1 cellular context compared by ENCODE assay signal in the genomic region with DNA sequence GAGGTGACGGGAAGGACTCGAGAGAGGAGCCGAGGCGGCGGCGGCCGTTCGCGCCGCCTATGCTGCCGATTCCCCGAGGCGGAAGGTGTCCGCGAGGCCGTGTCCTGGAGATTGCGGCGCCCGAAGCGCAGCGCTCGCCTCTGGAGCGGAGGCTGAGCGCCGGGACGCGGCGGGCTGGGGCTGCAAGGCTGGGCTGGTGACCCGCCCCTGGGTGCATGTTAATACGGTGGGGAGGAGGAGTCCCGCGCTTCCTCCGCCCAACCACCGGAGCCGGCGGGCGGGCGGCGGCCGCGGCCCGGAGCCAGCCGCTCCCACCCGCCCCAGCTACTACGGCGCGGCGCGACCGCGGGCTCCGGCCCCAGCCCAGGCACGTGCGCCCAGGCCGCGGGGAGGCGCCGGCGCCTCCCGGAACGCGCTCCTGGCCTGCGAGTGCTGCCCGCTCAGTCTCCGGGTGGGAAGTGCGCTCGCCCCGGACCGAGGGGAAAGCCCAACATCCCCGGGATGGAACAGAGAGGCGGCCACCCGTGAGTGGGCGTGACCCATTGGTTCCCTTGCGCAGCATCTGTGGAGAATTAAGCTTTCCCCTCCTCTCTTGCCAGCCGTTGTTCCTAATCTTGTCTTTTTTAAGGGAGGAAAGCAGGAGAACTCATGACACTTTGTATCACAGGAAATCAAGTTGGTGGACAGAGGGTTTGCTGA.
TF ChIP-seq lines count a peak whose summit lies in the region.

A gene (minus strand): TSS at position 195 of the 699 bp plus-strand sequence.

TF ChIP-seq in GM12878, 131 proteins besides CTCF, POLR2A, EP300 and RAD21 (continued from another document and continues in another):
- TF ChIP-seq, protein P1, sequence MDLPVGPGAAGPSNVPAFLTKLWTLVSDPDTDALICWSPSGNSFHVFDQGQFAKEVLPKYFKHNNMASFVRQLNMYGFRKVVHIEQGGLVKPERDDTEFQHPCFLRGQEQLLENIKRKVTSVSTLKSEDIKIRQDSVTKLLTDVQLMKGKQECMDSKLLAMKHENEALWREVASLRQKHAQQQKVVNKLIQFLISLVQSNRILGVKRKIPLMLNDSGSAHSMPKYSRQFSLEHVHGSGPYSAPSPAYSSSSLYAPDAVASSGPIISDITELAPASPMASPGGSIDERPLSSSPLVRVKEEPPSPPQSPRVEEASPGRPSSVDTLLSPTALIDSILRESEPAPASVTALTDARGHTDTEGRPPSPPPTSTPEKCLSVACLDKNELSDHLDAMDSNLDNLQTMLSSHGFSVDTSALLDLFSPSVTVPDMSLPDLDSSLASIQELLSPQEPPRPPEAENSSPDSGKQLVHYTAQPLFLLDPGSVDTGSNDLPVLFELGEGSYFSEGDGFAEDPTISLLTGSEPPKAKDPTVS (IDR thresholded peaks at IDR 0.05; ENCODE audit: low read depth, low read length), result no peak
- TF ChIP-seq BACH1 (IDR thresholded peaks at IDR 0.05; ENCODE audit: borderline replicate concordance), result peak; percentile 57
- TF ChIP-seq BCL11A (IDR thresholded peaks at IDR 0.05; ENCODE audit: low read depth, low read length), result no peak
- no peak for TF ChIP-seq PML (IDR thresholded peaks at IDR 0.05; ENCODE audit: low read length)
- no peak for TF ChIP-seq STAT1 (conservative IDR thresholded peaks at IDR 0.05)
- no peak for TF ChIP-seq SPI1 (IDR thresholded peaks at IDR 0.05; ENCODE audit: borderline replicate concordance, insufficient read depth, low read depth, low read length)
- no peak for TF ChIP-seq NFIC (IDR thresholded peaks at IDR 0.05; ENCODE audit: low read depth, low read length)
- TF ChIP-seq, protein P2, sequence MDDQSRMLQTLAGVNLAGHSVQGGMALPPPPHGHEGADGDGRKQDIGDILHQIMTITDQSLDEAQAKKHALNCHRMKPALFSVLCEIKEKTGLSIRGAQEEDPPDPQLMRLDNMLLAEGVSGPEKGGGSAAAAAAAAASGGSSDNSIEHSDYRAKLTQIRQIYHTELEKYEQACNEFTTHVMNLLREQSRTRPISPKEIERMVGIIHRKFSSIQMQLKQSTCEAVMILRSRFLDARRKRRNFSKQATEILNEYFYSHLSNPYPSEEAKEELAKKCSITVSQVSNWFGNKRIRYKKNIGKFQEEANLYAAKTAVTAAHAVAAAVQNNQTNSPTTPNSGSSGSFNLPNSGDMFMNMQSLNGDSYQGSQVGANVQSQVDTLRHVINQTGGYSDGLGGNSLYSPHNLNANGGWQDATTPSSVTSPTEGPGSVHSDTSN (IDR thresholded peaks at IDR 0.05; ENCODE audit: insufficient replicate concordance, low read depth, low read length), result no peak
- TF ChIP-seq RUNX3 (IDR thresholded peaks at IDR 0.05; ENCODE audit: low read length), result no peak
- TF ChIP-seq, protein P3, sequence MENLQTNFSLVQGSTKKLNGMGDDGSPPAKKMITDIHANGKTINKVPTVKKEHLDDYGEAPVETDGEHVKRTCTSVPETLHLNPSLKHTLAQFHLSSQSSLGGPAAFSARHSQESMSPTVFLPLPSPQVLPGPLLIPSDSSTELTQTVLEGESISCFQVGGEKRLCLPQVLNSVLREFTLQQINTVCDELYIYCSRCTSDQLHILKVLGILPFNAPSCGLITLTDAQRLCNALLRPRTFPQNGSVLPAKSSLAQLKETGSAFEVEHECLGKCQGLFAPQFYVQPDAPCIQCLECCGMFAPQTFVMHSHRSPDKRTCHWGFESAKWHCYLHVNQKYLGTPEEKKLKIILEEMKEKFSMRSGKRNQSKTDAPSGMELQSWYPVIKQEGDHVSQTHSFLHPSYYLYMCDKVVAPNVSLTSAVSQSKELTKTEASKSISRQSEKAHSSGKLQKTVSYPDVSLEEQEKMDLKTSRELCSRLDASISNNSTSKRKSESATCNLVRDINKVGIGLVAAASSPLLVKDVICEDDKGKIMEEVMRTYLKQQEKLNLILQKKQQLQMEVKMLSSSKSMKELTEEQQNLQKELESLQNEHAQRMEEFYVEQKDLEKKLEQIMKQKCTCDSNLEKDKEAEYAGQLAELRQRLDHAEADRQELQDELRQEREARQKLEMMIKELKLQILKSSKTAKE (IDR thresholded peaks at IDR 0.05; ENCODE audit: low read depth, poor library complexity, severe bottlenecking), result no peak
- no peak; the same call in none of the 2 replicates for TF ChIP-seq GATAD2B (conservative IDR thresholded peaks at IDR 0.05; ENCODE audit: low read depth)
- no peak for TF ChIP-seq CBFB (IDR thresholded peaks at IDR 0.05; ENCODE audit: low read depth)
- TF ChIP-seq NFYA (IDR thresholded peaks at IDR 0.05; ENCODE audit: borderline replicate concordance, low read depth, low read length), result no peak
- no peak for TF ChIP-seq MEF2B (IDR thresholded peaks at IDR 0.05; ENCODE audit: partially characterized antibody, poor library complexity, severe bottlenecking)
- peak; percentile 63 for TF ChIP-seq POLR2AphosphoS5 (IDR thresholded peaks at IDR 0.05; ENCODE audit: low read length)
- TF ChIP-seq CREM (IDR thresholded peaks at IDR 0.05; ENCODE audit: low read depth), result no peak
- TF ChIP-seq RBBP5 (conservative IDR thresholded peaks at IDR 0.05), result no peak
- TF ChIP-seq MXI1 (IDR thresholded peaks at IDR 0.05; ENCODE audit: low read depth, low read length), result no peak; the same call in 1 of the 2 replicates
- TF ChIP-seq NBN (IDR thresholded peaks at IDR 0.05), result no peak
- no peak for TF ChIP-seq ETV6 (conservative IDR thresholded peaks at IDR 0.05 in 1 of 2, IDR thresholded peaks at IDR 0.05 in 1 of 2; ENCODE audit: borderline replicate concordance in 1 of 2, low read depth in 1 of 2)
- TF ChIP-seq SUPT20H (IDR thresholded peaks at IDR 0.05; ENCODE audit: borderline replicate concordance, control insufficient read depth, low read depth, low read length), result no peak
- TF ChIP-seq GABPA (IDR thresholded peaks at IDR 0.05; ENCODE audit: low read depth), result no peak
- no peak for TF ChIP-seq RFX5 (IDR thresholded peaks at IDR 0.05; ENCODE audit: low read depth, low read length)
- no peak for TF ChIP-seq CHD1 (IDR thresholded peaks at IDR 0.05; ENCODE audit: low read depth, low read length)
- 0 out of 2 replicates have a peak, but pooled peaks have one; percentile 2 for TF ChIP-seq ZNF24 (IDR thresholded peaks at IDR 0.05)
- TF ChIP-seq ZZZ3 (IDR thresholded peaks at IDR 0.05; ENCODE audit: control insufficient read depth, insufficient read length, low read depth), result no peak
- no peak for TF ChIP-seq JUND (IDR thresholded peaks at IDR 0.05; ENCODE audit: low read depth, low read length)
- no peak for TF ChIP-seq KDM1A (IDR thresholded peaks at IDR 0.05; ENCODE audit: borderline replicate concordance)
- TF ChIP-seq, protein P4, sequence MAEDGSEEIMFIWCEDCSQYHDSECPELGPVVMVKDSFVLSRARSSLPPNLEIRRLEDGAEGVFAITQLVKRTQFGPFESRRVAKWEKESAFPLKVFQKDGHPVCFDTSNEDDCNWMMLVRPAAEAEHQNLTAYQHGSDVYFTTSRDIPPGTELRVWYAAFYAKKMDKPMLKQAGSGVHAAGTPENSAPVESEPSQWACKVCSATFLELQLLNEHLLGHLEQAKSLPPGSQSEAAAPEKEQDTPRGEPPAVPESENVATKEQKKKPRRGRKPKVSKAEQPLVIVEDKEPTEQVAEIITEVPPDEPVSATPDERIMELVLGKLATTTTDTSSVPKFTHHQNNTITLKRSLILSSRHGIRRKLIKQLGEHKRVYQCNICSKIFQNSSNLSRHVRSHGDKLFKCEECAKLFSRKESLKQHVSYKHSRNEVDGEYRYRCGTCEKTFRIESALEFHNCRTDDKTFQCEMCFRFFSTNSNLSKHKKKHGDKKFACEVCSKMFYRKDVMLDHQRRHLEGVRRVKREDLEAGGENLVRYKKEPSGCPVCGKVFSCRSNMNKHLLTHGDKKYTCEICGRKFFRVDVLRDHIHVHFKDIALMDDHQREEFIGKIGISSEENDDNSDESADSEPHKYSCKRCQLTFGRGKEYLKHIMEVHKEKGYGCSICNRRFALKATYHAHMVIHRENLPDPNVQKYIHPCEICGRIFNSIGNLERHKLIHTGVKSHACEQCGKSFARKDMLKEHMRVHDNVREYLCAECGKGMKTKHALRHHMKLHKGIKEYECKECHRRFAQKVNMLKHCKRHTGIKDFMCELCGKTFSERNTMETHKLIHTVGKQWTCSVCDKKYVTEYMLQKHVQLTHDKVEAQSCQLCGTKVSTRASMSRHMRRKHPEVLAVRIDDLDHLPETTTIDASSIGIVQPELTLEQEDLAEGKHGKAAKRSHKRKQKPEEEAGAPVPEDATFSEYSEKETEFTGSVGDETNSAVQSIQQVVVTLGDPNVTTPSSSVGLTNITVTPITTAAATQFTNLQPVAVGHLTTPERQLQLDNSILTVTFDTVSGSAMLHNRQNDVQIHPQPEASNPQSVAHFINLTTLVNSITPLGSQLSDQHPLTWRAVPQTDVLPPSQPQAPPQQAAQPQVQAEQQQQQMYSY (CRISPR knock-in tag; IDR thresholded peaks at IDR 0.05), result no peak
- TF ChIP-seq CBX3 (IDR thresholded peaks at IDR 0.05; ENCODE audit: borderline replicate concordance, low read depth), result no peak
- TF ChIP-seq CREB1 (IDR thresholded peaks at IDR 0.05; ENCODE audit: low read depth), result no peak
- no peak for TF ChIP-seq ZBED1 (IDR thresholded peaks at IDR 0.05; ENCODE audit: borderline replicate concordance)
- TF ChIP-seq, protein P5, sequence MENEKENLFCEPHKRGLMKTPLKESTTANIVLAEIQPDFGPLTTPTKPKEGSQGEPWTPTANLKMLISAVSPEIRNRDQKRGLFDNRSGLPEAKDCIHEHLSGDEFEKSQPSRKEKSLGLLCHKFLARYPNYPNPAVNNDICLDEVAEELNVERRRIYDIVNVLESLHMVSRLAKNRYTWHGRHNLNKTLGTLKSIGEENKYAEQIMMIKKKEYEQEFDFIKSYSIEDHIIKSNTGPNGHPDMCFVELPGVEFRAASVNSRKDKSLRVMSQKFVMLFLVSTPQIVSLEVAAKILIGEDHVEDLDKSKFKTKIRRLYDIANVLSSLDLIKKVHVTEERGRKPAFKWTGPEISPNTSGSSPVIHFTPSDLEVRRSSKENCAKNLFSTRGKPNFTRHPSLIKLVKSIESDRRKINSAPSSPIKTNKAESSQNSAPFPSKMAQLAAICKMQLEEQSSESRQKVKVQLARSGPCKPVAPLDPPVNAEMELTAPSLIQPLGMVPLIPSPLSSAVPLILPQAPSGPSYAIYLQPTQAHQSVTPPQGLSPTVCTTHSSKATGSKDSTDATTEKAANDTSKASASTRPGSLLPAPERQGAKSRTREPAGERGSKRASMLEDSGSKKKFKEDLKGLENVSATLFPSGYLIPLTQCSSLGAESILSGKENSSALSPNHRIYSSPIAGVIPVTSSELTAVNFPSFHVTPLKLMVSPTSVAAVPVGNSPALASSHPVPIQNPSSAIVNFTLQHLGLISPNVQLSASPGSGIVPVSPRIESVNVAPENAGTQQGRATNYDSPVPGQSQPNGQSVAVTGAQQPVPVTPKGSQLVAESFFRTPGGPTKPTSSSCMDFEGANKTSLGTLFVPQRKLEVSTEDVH (IDR thresholded peaks at IDR 0.05; ENCODE audit: low read depth, partially characterized antibody), result no peak
- no peak for TF ChIP-seq YY1 (IDR thresholded peaks at IDR 0.05; ENCODE audit: low read depth, low read length)
- peak; percentile 54; the same call in 1 of the 3 replicates for TF ChIP-seq POU2F2 (IDR thresholded peaks at IDR 0.05; ENCODE audit: borderline replicate concordance, low read depth, low read length)
- TF ChIP-seq CHD4 (IDR thresholded peaks at IDR 0.05), result no peak
- TF ChIP-seq ASH2L (IDR thresholded peaks at IDR 0.05; ENCODE audit: borderline replicate concordance, low read depth), result no peak
- TF ChIP-seq HDAC6 (IDR thresholded peaks at IDR 0.05; ENCODE audit: unreplicated experiment), result no peak
- TF ChIP-seq, protein P6, sequence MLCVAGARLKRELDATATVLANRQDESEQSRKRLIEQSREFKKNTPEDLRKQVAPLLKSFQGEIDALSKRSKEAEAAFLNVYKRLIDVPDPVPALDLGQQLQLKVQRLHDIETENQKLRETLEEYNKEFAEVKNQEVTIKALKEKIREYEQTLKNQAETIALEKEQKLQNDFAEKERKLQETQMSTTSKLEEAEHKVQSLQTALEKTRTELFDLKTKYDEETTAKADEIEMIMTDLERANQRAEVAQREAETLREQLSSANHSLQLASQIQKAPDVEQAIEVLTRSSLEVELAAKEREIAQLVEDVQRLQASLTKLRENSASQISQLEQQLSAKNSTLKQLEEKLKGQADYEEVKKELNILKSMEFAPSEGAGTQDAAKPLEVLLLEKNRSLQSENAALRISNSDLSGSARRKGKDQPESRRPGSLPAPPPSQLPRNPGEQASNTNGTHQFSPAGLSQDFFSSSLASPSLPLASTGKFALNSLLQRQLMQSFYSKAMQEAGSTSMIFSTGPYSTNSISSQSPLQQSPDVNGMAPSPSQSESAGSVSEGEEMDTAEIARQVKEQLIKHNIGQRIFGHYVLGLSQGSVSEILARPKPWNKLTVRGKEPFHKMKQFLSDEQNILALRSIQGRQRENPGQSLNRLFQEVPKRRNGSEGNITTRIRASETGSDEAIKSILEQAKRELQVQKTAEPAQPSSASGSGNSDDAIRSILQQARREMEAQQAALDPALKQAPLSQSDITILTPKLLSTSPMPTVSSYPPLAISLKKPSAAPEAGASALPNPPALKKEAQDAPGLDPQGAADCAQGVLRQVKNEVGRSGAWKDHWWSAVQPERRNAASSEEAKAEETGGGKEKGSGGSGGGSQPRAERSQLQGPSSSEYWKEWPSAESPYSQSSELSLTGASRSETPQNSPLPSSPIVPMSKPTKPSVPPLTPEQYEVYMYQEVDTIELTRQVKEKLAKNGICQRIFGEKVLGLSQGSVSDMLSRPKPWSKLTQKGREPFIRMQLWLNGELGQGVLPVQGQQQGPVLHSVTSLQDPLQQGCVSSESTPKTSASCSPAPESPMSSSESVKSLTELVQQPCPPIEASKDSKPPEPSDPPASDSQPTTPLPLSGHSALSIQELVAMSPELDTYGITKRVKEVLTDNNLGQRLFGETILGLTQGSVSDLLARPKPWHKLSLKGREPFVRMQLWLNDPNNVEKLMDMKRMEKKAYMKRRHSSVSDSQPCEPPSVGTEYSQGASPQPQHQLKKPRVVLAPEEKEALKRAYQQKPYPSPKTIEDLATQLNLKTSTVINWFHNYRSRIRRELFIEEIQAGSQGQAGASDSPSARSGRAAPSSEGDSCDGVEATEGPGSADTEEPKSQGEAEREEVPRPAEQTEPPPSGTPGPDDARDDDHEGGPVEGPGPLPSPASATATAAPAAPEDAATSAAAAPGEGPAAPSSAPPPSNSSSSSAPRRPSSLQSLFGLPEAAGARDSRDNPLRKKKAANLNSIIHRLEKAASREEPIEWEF (IDR thresholded peaks at IDR 0.05; ENCODE audit: insufficient replicate concordance, low read depth, low read length), result no peak
- TF ChIP-seq NFXL1 (IDR thresholded peaks at IDR 0.05; ENCODE audit: borderline replicate concordance), result no peak
- TF ChIP-seq, protein P7, sequence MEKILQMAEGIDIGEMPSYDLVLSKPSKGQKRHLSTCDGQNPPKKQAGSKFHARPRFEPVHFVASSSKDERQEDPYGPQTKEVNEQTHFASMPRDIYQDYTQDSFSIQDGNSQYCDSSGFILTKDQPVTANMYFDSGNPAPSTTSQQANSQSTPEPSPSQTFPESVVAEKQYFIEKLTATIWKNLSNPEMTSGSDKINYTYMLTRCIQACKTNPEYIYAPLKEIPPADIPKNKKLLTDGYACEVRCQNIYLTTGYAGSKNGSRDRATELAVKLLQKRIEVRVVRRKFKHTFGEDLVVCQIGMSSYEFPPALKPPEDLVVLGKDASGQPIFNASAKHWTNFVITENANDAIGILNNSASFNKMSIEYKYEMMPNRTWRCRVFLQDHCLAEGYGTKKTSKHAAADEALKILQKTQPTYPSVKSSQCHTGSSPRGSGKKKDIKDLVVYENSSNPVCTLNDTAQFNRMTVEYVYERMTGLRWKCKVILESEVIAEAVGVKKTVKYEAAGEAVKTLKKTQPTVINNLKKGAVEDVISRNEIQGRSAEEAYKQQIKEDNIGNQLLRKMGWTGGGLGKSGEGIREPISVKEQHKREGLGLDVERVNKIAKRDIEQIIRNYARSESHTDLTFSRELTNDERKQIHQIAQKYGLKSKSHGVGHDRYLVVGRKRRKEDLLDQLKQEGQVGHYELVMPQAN (conservative IDR thresholded peaks at IDR 0.05), result peak; percentile 22; the same call in 1 of the 2 replicates
- no peak for TF ChIP-seq ZNF274 (IDR thresholded peaks at IDR 0.05; ENCODE audit: insufficient read depth, insufficient read length)
- TF ChIP-seq FOXM1 (IDR thresholded peaks at IDR 0.05; ENCODE audit: low read depth, low read length), result no peak
